Comparison of ENCODE assay signal across 8 cellular contexts in genomic region chr5:139651502-139651862, GRCh38. TPM values are rescaled to one million over a fixed set of nuclear protein-coding genes. Genes with fewer than 3 reads are reported as not detected.
DNase-seq lines count a peak whose midpoint lies in the region; ATAC-seq and TF ChIP-seq lines count a peak whose summit lies in the region.

No MANE protein-coding gene starts in this region.

- H3K27ac ChIP-seq in DOHH2 (ENCODE audit: low read depth, low read length) (peak overlapping the region; percentile 86), OCI-LY7 (ENCODE audit: low read depth, low read length, poor library complexity, severe bottlenecking) (peak overlapping the region; percentile 89), esophagus muscularis mucosa (replicated peaks in 1 of 4) (peak overlapping the region; percentile 89 to 95 (median 91)), psoas muscle (peak overlapping the region; percentile 98)

- no peaks in the 10 kb centered on the region for H3K9me3 ChIP-seq in DOHH2 (ENCODE audit: control insufficient read depth, insufficient read depth, low read length)
- no peaks in the 10 kb centered on the region for H3K9me3 ChIP-seq in OCI-LY7 (ENCODE audit: low read length)
- no peaks in the 10 kb centered on the region for H3K9me3 ChIP-seq in esophagus muscularis mucosa
- no peaks in the 10 kb centered on the region for H3K9me3 ChIP-seq in psoas muscle

- H3K36me3 ChIP-seq in DOHH2 (ENCODE audit: control insufficient read depth, low read length) (0 out of 2 replicates have a peak, but pooled peaks cover 3% of the 10 kb centered on the region), OCI-LY7 (ENCODE audit: insufficient read depth, low read length) (peaks cover 5% of the 10 kb centered on the region; the same call in 1 of the 2 replicates), esophagus muscularis mucosa (no peaks in the 10 kb centered on the region), psoas muscle (ENCODE audit: insufficient read depth in 1 of 2, low read depth in 1 of 2) (no peaks in the 10 kb centered on the region)

- no peak for TF ChIP-seq POLR2A in esophagus muscularis mucosa (IDR thresholded peaks at IDR 0.05; ENCODE audit: low read depth)

- WGBS in esophagus muscularis mucosa = 47% methylated on average over 2 of the region's 2 CpGs
- 14 to 30% (median 23%) methylated on average over 2 of the region's 2 CpGs for WGBS in psoas muscle, 3 donors

- H3K4me1 ChIP-seq in DOHH2 (ENCODE audit: control insufficient read depth, low read length) (peaks cover 65% of the 10 kb centered on the region), OCI-LY7 (ENCODE audit: insufficient read depth, low read length, poor library complexity, severe bottlenecking) (peaks cover 68% of the 10 kb centered on the region), esophagus muscularis mucosa (peaks cover 74 to 97% (median 95%) of the 10 kb centered on the region in 4 donors), psoas muscle (peaks cover 53% of the 10 kb centered on the region)

- H3K9me2 ChIP-seq in DOHH2 (replicated peaks; ENCODE audit: control insufficient read depth, low read length) (no peaks in the 10 kb centered on the region), OCI-LY7 (ENCODE audit: insufficient read depth, low read length) (no peaks in the 10 kb centered on the region)

- H3K4me3 ChIP-seq in DOHH2 (ENCODE audit: low read length) (peak overlapping the region; percentile 79), OCI-LY7 (ENCODE audit: low read depth, low read length, poor library complexity, severe bottlenecking) (peak overlapping the region; percentile 94), esophagus muscularis mucosa (peak overlapping the region; percentile 87 to 96 (median 90)), psoas muscle (peak overlapping the region; percentile 99)

- no peak overlapping the region for H2AFZ ChIP-seq in OCI-LY7 (ENCODE audit: low read length)

- H3K4me2 ChIP-seq in DOHH2 (ENCODE audit: low read length) (peak overlapping the region; percentile 85), OCI-LY7 (ENCODE audit: low read length) (peak overlapping the region; percentile 98)

- BruUV-seq in OCI-LY7 (replicated peaks; lab: Mats Ljungman, UMichigan) = no TSS peak

- DNase-seq in OCI-LY7 (ENCODE audit: low spot score) (no peak), esophagus muscularis mucosa (ENCODE audit: extremely low spot score) (no peak), psoas muscle (peak in 1 of 2 donors; percentile 57), dermis blood vessel endothelial cell (no peak), DMS79 treated with DMSO at 0.1 percent for 48 hours (lab: John Stamatoyannopoulos, UW) (no peak), NCI-H446 treated with DMSO at 0.1 percent for 48 hours (lab: John Stamatoyannopoulos, UW) (no peak), GOT3 (lab: John Stamatoyannopoulos, UW) (no peak)

- no peak for TF ChIP-seq CTCF in DOHH2 (IDR thresholded peaks at IDR 0.05; ENCODE audit: low read depth, low read length, poor library complexity, severe bottlenecking)
- TF ChIP-seq CTCF in OCI-LY7 (conservative IDR thresholded peaks at IDR 0.05; ENCODE audit: low read length) = no peak
- no peak for TF ChIP-seq CTCF in esophagus muscularis mucosa (IDR thresholded peaks at IDR 0.05)
- TF ChIP-seq CTCF in psoas muscle (IDR thresholded peaks at IDR 0.05) = no peak

- H3F3A ChIP-seq in DOHH2 (ENCODE audit: control insufficient read depth, insufficient read depth) = peaks cover 13% of the 10 kb centered on the region

- H4K20me1 ChIP-seq in DOHH2 (ENCODE audit: control insufficient read depth, insufficient read depth, low read depth, low read length) (peaks cover 41% of the 10 kb centered on the region), OCI-LY7 (ENCODE audit: insufficient read depth, low read length) (peaks cover 19% of the 10 kb centered on the region; the same call in 1 of the 2 replicates)

- H3K27me3 ChIP-seq in DOHH2 (ENCODE audit: control insufficient read depth, low read length) = no peaks in the 10 kb centered on the region
- peaks cover 0 to 23% (median 0%) of the 10 kb centered on the region in 4 donors for H3K27me3 ChIP-seq in esophagus muscularis mucosa
- H3K27me3 ChIP-seq in psoas muscle (ENCODE audit: insufficient read depth in 3 of 3, low read length in 2 of 3) = no peaks in the 10 kb centered on the region

- no peak for TF ChIP-seq EP300 in esophagus muscularis mucosa (IDR thresholded peaks at IDR 0.05)

- H3K79me2 ChIP-seq in DOHH2 (ENCODE audit: control insufficient read depth, low read length) (peaks cover 80% of the 10 kb centered on the region), OCI-LY7 (ENCODE audit: insufficient read depth, low read depth, low read length) (peaks cover 78% of the 10 kb centered on the region)

- no peak for ATAC-seq in psoas muscle

- intact Hi-C loops in OCI-LY7 (cut with micrococcal nuclease; ENCODE audit: unreplicated experiment) = no loop called here
- intact Hi-C loops in esophagus muscularis mucosa (cut with DNase I) = no loop called here
- intact Hi-C loops in psoas muscle (cut with DNase I) = loop anchor here in 1 of 2 donors (2.0 kb wide), 1 partner anchor 17 kb away; no protein-coding TSS in a partner anchor

- POLR2A ChIA-PET in OCI-LY7 (lab: Charles Lee) = interaction anchor here (0.7 to 8.9 kb wide), 5 partner anchors 9 to 260 kb away, joined by 3 to 73 read pairs (median 4); no protein-coding TSS in a partner anchor

- CTCF ChIA-PET in OCI-LY7 (lab: Charles Lee; ENCODE audit: unreplicated experiment) = interaction anchor here (3.1 kb wide), 1 partner anchor 17 kb away, joined by 20 read pairs; no protein-coding TSS in a partner anchor

RNA-seq across cellular contexts. Expression of gene CXXC5, which starts 3.3 kb away (rescaled TPM):
- 108 and 113 TPM in 2 replicates for total RNA-seq in OCI-LY7 (2014; rRNA removed; shearing (Covaris generic))
- total RNA-seq in OCI-LY7 (2022) (26.7 and 30.4 TPM in 2 replicates), esophagus muscularis mucosa (10 to 100 TPM; 22.0 to 32.4 (median 27.8) TPM), psoas muscle (10 to 100 TPM; 31.9 to 88.3 (median 48.5) TPM), dermis blood vessel endothelial cell (29.6 and 36.1 TPM in 2 replicates)
- polyA plus RNA-seq in psoas muscle = 10 to 100 TPM; 24.5 to 48.5 (median 27.0) TPM
